21 cellular contexts compared by ENCODE assay signal in genomic region chr12:31519525-31519924, GRCh38.
DNase-seq lines count a peak whose midpoint lies in the region; ATAC-seq and TF ChIP-seq lines count a peak whose summit lies in the region.
"Had no signal": no experiment of that assay in that cellular context is flagged by ENCODE, and none has a peak within 500 bp of the region (broad histone marks: within the 10 kb centered on the region; RNA-seq: fewer than 3 reads in every experiment).

No MANE protein-coding gene starts in this region.

- BruUV-seq in Caco-2 (replicated peaks; lab: Mats Ljungman, UMichigan) = no TSS peak

- no peak for ATAC-seq in HG03159 (IDR thresholded peaks at IDR 0.05; ENCODE audit: unreplicated experiment)
- ATAC-seq: natural killer cell treated with Interleukin-12 subunit alpha and Interleukin-12 subunit beta and Interleukin-15 and Interleukin-18, amount 100 ng/mL, for 72 hours; stimulated activated effector memory CD8-positive, alpha-beta T cell treated with anti-CD3 and anti-CD28 coated beads, Interleukin-12 subunit alpha, Interleukin-12 subunit beta, amount 100 ng/mL, for 72 hours; T-helper 17 cell had no signal

- no peaks in the 10 kb centered on the region for H3K27me3 ChIP-seq in AG04450 (ENCODE audit: control insufficient read depth, insufficient read depth, low read length)
- H3K27me3 ChIP-seq in Caco-2 (replicated peaks; ENCODE audit: control insufficient read depth, insufficient read depth, low read length) = no peaks in the 10 kb centered on the region

- H3K36me3 Mint-ChIP-seq in mesothelial cell of epicardium = no peaks in the 10 kb centered on the region
- H3K36me3 Mint-ChIP-seq in Caco-2 (ENCODE audit: insufficient read depth, unreplicated experiment) = no peaks in the 10 kb centered on the region
- H3K36me3 Mint-ChIP-seq: activated naive CD8-positive, alpha-beta T cell treated with anti-CD3 and anti-CD28 coated beads for 36 hours; natural killer cell treated with Interleukin-12 subunit alpha and Interleukin-12 subunit beta and Interleukin-15 and Interleukin-18, amount 100 ng/mL, for 72 hours; stimulated activated effector memory CD8-positive, alpha-beta T cell treated with anti-CD3 and anti-CD28 coated beads, Interleukin-12 subunit alpha, Interleukin-12 subunit beta, amount 100 ng/mL, for 72 hours had no signal

- no peaks in the 10 kb centered on the region for H3K27me3 Mint-ChIP-seq in mesothelial cell of epicardium (ENCODE audit: low read depth)
- no peaks in the 10 kb centered on the region for H3K27me3 Mint-ChIP-seq in Caco-2 (ENCODE audit: insufficient read depth, unreplicated experiment)
- H3K27me3 Mint-ChIP-seq: activated naive CD8-positive, alpha-beta T cell treated with anti-CD3 and anti-CD28 coated beads for 36 hours; central memory CD8-positive, alpha-beta T cell; natural killer cell treated with Interleukin-12 subunit alpha and Interleukin-12 subunit beta and Interleukin-15 and Interleukin-18, amount 100 ng/mL, for 72 hours had no signal

- CTCF ChIA-PET in AG04450 (lab: Charles Lee) (interaction anchor here (0.6 to 1.9 kb wide), 2 partner anchors 71 to 116 kb away, joined by 3 to 17 read pairs; partner anchors contain the start of gene DENND5B), Caco-2 (lab: Charles Lee) (no interaction called here)

- peak overlapping the region; percentile 94 for H3K27ac Mint-ChIP-seq in mesothelial cell of epicardium
- no peak overlapping the region for H3K27ac Mint-ChIP-seq in Caco-2 (ENCODE audit: unreplicated experiment)
- H3K27ac Mint-ChIP-seq: activated naive CD8-positive, alpha-beta T cell treated with anti-CD3 and anti-CD28 coated beads for 36 hours; natural killer cell treated with Interleukin-12 subunit alpha and Interleukin-12 subunit beta and Interleukin-15 and Interleukin-18, amount 100 ng/mL, for 72 hours; stimulated activated effector memory CD8-positive, alpha-beta T cell treated with anti-CD3 and anti-CD28 coated beads, Interleukin-12 subunit alpha, Interleukin-12 subunit beta, amount 100 ng/mL, for 72 hours; T-helper 17 cell had no signal

- H3K9me3 Mint-ChIP-seq in mesothelial cell of epicardium (no peaks in the 10 kb centered on the region), Caco-2 (ENCODE audit: unreplicated experiment) (no peaks in the 10 kb centered on the region)
- H3K9me3 Mint-ChIP-seq: activated naive CD8-positive, alpha-beta T cell treated with anti-CD3 and anti-CD28 coated beads for 36 hours; central memory CD8-positive, alpha-beta T cell; natural killer cell treated with Interleukin-12 subunit alpha and Interleukin-12 subunit beta and Interleukin-15 and Interleukin-18, amount 100 ng/mL, for 72 hours; stimulated activated effector memory CD8-positive, alpha-beta T cell treated with anti-CD3 and anti-CD28 coated beads, Interleukin-12 subunit alpha, Interleukin-12 subunit beta, amount 100 ng/mL, for 72 hours had no signal

- no peaks in the 10 kb centered on the region for H3K36me3 ChIP-seq in Caco-2 (ENCODE audit: control insufficient read depth, insufficient read depth, low read length)

- no peaks in the 10 kb centered on the region for H3K9me3 ChIP-seq in AG04450 (ENCODE audit: control insufficient read depth, insufficient read depth, low read length)
- H3K9me3 ChIP-seq in Caco-2 = no peaks in the 10 kb centered on the region

- POLR2A ChIA-PET in AG04450 (lab: Yijun Ruan, JAX) (no interaction called here), Caco-2 (lab: Charles Lee) (no interaction called here)

- H3K4me1 Mint-ChIP-seq in mesothelial cell of epicardium = peaks cover 39% of the 10 kb centered on the region
- H3K4me1 Mint-ChIP-seq in Caco-2 (ENCODE audit: low read depth, unreplicated experiment) = peaks cover 21% of the 10 kb centered on the region
- H3K4me1 Mint-ChIP-seq: activated naive CD8-positive, alpha-beta T cell treated with anti-CD3 and anti-CD28 coated beads for 36 hours; central memory CD8-positive, alpha-beta T cell; stimulated activated effector memory CD8-positive, alpha-beta T cell treated with anti-CD3 and anti-CD28 coated beads, Interleukin-12 subunit alpha, Interleukin-12 subunit beta, amount 100 ng/mL, for 72 hours; T-helper 17 cell had no signal

- H3K4me3 ChIP-seq in AG04450 (ENCODE audit: low read depth, low read length) (no peak overlapping the region), Caco-2 (ENCODE audit: low read depth, low read length) (no peak overlapping the region)

- intact Hi-C loops in posterior vena cava (cut with DNase I) = no loop called here
- intact Hi-C loops in Caco-2 (cut with micrococcal nuclease; ENCODE audit: unreplicated experiment) = no loop called here

- H3K4me1 ChIP-seq in Caco-2 = peaks cover 14% of the 10 kb centered on the region; the same call in 1 of the 2 replicates

- H3K4me3 Mint-ChIP-seq in mesothelial cell of epicardium (no peak overlapping the region), Caco-2 (ENCODE audit: unreplicated experiment) (no peak overlapping the region)
- H3K4me3 Mint-ChIP-seq: activated naive CD8-positive, alpha-beta T cell treated with anti-CD3 and anti-CD28 coated beads for 36 hours; central memory CD8-positive, alpha-beta T cell; natural killer cell treated with Interleukin-12 subunit alpha and Interleukin-12 subunit beta and Interleukin-15 and Interleukin-18, amount 100 ng/mL, for 72 hours; stimulated activated effector memory CD8-positive, alpha-beta T cell treated with anti-CD3 and anti-CD28 coated beads, Interleukin-12 subunit alpha, Interleukin-12 subunit beta, amount 100 ng/mL, for 72 hours; T-helper 17 cell had no signal

- DNase-seq in AG04450 (ENCODE audit: low read depth, low spot score) (no peak), NCI-H1694 (lab: John Stamatoyannopoulos, UW) (peak; percentile 18), cerebellar cortex (ENCODE audit: low spot score) (peak; percentile 39), mesothelial cell of epicardium (ENCODE audit: low spot score in 2 of 2, unreplicated experiment in 2 of 2) (no peak), posterior vena cava (ENCODE audit: low spot score) (no peak), Caco-2 (no peak)
- no peak for DNase-seq in stimulated activated CD4-positive, alpha-beta T cell treated with anti-CD3 and anti-CD28 coated beads, Interleukin-2, amount 100 ng/mL, for 48 hours
- DNase-seq: activated CD4-positive, alpha-beta T cell treated with anti-CD3 and anti-CD28 coated beads for 48 hours; activated naive CD8-positive, alpha-beta T cell treated with anti-CD3 and anti-CD28 coated beads for 36 hours; activated T-cell treated with anti-CD3 and anti-CD28 coated beads for 4 hours; Calu3; head of caudate nucleus; NCI-H187; NCI-H510A treated with DMSO at 0.1 percent for 48 hours; right cardiac atrium; T-helper 17 cell had no signal

- no peak for TF ChIP-seq CTCF in AG04450 (IDR thresholded peaks at IDR 0.05; ENCODE audit: low read depth, low read length)
- no peak for TF ChIP-seq CTCF in mesothelial cell of epicardium (IDR thresholded peaks at IDR 0.05; ENCODE audit: unreplicated experiment)
- no peak for TF ChIP-seq CTCF in Caco-2 (IDR thresholded peaks at IDR 0.05; ENCODE audit: insufficient read depth in 1 of 2, low read depth in 1 of 2, low read length in 1 of 2, severe bottlenecking in 1 of 2, unreplicated experiment in 1 of 2)

- H3K27ac ChIP-seq in AG04450 (ENCODE audit: low read depth, low read length) = peak overlapping the region; percentile 94
- H3K27ac ChIP-seq: KMS-11 had no signal

Comparison
In these comparisons a context has a peak if more than half of its experiments do, and no peak if none do; other contexts are left out.
1. DNase-seq: peak in NCI-H1694 (single experiment) and cerebellar cortex (single experiment); none in AG04450 (single experiment), mesothelial cell of epicardium (0 of 2), posterior vena cava (single experiment), stimulated activated CD4-positive, alpha-beta T cell treated with anti-CD3 and anti-CD28 coated beads, Interleukin-2, amount 100 ng/mL, for 48 hours (0 of 2) and Caco-2 (0 of 2).